Comparison of ENCODE assay signal across 2 cellular contexts in genomic region chr6:56244528-56245253, GRCh38.
TF ChIP-seq lines count a peak whose summit lies in the region.

No MANE protein-coding gene starts in this region.

TF ChIP-seq in HEK293, 187 proteins besides CTCF, POLR2A, EP300 and RAD21 (continued from another document and continues in another):
- TF ChIP-seq, protein P1, sequence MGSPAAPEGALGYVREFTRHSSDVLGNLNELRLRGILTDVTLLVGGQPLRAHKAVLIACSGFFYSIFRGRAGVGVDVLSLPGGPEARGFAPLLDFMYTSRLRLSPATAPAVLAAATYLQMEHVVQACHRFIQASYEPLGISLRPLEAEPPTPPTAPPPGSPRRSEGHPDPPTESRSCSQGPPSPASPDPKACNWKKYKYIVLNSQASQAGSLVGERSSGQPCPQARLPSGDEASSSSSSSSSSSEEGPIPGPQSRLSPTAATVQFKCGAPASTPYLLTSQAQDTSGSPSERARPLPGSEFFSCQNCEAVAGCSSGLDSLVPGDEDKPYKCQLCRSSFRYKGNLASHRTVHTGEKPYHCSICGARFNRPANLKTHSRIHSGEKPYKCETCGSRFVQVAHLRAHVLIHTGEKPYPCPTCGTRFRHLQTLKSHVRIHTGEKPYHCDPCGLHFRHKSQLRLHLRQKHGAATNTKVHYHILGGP (tag by site-specific recombination; IDR thresholded peaks at IDR 0.05), result no peak
- TF ChIP-seq ZBTB21 (tag by site-specific recombination; IDR thresholded peaks at IDR 0.05), result no peak
- TF ChIP-seq EGR2 (tag by site-specific recombination; IDR thresholded peaks at IDR 0.05; ENCODE audit: low read depth), result no peak
- no peak for TF ChIP-seq ZNF701 (tag by site-specific recombination; IDR thresholded peaks at IDR 0.05)
- peak; percentile 21; the same call in 1 of the 2 replicates for TF ChIP-seq ZNF350 (tag by site-specific recombination; IDR thresholded peaks at IDR 0.05)
- no peak for TF ChIP-seq RBAK (tag by site-specific recombination; IDR thresholded peaks at IDR 0.05)
- TF ChIP-seq, protein P2, sequence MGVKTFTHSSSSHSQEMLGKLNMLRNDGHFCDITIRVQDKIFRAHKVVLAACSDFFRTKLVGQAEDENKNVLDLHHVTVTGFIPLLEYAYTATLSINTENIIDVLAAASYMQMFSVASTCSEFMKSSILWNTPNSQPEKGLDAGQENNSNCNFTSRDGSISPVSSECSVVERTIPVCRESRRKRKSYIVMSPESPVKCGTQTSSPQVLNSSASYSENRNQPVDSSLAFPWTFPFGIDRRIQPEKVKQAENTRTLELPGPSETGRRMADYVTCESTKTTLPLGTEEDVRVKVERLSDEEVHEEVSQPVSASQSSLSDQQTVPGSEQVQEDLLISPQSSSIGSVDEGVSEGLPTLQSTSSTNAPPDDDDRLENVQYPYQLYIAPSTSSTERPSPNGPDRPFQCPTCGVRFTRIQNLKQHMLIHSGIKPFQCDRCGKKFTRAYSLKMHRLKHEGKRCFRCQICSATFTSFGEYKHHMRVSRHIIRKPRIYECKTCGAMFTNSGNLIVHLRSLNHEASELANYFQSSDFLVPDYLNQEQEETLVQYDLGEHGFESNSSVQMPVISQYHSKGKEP (tag by site-specific recombination; IDR thresholded peaks at IDR 0.05), result peak; percentile 30; the same call in 1 of the 2 replicates
- no peak for TF ChIP-seq ZNF394 (tag by site-specific recombination; IDR thresholded peaks at IDR 0.05; ENCODE audit: borderline replicate concordance)
- no peak for TF ChIP-seq ZNF132 (tag by site-specific recombination; IDR thresholded peaks at IDR 0.05; ENCODE audit: borderline replicate concordance)
- TF ChIP-seq, protein P3, sequence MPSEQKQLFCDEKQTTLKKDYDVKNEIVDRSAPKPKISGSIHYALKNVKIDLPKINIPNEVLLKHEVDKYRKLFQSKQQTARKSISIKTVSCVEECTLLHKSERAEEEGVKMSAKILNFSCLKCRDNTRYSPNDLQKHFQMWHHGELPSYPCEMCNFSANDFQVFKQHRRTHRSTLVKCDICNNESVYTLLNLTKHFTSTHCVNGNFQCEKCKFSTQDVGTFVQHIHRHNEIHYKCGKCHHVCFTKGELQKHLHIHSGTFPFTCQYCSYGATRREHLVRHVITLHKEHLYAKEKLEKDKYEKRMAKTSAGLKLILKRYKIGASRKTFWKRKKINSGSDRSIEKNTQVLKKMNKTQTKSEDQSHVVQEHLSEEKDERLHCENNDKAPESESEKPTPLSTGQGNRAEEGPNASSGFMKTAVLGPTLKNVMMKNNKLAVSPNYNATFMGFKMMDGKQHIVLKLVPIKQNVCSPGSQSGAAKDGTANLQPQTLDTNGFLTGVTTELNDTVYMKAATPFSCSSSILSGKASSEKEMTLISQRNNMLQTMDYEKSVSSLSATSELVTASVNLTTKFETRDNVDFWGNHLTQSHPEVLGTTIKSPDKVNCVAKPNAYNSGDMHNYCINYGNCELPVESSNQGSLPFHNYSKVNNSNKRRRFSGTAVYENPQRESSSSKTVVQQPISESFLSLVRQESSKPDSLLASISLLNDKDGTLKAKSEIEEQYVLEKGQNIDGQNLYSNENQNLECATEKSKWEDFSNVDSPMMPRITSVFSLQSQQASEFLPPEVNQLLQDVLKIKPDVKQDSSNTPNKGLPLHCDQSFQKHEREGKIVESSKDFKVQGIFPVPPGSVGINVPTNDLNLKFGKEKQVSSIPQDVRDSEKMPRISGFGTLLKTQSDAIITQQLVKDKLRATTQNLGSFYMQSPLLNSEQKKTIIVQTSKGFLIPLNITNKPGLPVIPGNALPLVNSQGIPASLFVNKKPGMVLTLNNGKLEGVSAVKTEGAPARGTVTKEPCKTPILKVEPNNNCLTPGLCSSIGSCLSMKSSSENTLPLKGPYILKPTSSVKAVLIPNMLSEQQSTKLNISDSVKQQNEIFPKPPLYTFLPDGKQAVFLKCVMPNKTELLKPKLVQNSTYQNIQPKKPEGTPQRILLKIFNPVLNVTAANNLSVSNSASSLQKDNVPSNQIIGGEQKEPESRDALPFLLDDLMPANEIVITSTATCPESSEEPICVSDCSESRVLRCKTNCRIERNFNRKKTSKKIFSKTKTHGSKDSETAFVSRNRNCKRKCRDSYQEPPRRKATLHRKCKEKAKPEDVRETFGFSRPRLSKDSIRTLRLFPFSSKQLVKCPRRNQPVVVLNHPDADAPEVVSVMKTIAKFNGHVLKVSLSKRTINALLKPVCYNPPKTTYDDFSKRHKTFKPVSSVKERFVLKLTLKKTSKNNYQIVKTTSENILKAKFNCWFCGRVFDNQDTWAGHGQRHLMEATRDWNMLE (tag by site-specific recombination; conservative IDR thresholded peaks at IDR 0.05; ENCODE audit: low read depth), result no peak
- peak; percentile 31; the same call in 1 of the 2 replicates for TF ChIP-seq ZNF558 (tag by site-specific recombination; IDR thresholded peaks at IDR 0.05)
- no peak for TF ChIP-seq ZNF596 (tag by site-specific recombination; IDR thresholded peaks at IDR 0.05)
- no peak for TF ChIP-seq TRIM28 (IDR thresholded peaks at IDR 0.05; ENCODE audit: borderline replicate concordance, low read length)
- TF ChIP-seq, protein P4, sequence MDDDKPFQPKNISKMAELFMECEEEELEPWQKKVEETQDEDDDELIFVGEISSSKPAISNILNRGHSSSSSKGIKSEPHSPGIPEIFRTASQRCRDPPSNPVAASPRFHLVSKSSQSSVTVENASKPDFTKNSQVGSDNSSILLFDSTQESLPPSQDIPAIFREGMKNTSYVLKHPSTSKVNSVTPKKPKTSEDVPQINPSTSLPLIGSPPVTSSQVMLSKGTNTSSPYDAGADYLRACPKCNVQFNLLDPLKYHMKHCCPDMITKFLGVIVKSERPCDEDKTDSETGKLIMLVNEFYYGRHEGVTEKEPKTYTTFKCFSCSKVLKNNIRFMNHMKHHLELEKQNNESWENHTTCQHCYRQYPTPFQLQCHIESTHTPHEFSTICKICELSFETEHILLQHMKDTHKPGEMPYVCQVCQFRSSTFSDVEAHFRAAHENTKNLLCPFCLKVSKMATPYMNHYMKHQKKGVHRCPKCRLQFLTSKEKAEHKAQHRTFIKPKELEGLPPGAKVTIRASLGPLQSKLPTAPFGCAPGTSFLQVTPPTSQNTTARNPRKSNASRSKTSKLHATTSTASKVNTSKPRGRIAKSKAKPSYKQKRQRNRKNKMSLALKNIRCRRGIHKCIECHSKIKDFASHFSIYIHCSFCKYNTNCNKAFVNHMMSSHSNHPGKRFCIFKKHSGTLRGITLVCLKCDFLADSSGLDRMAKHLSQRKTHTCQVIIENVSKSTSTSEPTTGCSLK (tag by site-specific recombination; IDR thresholded peaks at IDR 0.05), result no peak
- no peak for TF ChIP-seq ZNF169 (tag by site-specific recombination; IDR thresholded peaks at IDR 0.05)
- TF ChIP-seq MYNN (tag by site-specific recombination; IDR thresholded peaks at IDR 0.05; ENCODE audit: borderline replicate concordance), result no peak
- TF ChIP-seq ZNF561 (tag by site-specific recombination; IDR thresholded peaks at IDR 0.05; ENCODE audit: borderline replicate concordance), result no peak

TF ChIP-seq in SK-N-SH, 30 proteins besides CTCF, POLR2A, EP300 and RAD21 (continued from another document):
- TF ChIP-seq PBX3 (IDR thresholded peaks at IDR 0.05) (no peak), NRF1 (IDR thresholded peaks at IDR 0.05; ENCODE audit: low read depth, low read length) (no peak), CHD2 (IDR thresholded peaks at IDR 0.05; ENCODE audit: low read length, partially characterized antibody) (no peak), NFIC (IDR thresholded peaks at IDR 0.05; ENCODE audit: borderline replicate concordance) (no peak), FOXJ3 (CRISPR knock-in tag; IDR thresholded peaks at IDR 0.05) (no peak)
